In the genomic region with DNA sequence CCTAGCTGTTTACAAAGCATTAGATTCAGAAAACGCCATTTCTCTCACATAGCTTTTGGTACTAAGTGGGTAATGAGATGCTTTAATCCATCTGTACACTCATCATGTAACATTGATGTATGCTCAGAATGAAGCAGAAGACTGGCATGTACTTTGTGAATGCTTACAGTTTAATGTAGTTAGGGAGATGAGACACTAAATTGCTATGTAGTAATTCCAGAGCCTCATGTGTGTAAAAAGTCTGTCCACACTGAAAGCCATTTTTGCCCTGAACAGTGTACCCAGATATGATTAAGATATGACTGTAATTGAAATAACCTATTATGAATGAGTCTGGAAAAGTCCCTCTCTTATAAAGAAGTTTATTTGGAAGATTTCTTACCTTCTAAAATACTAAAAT, we compare ENCODE assay signal across 16 cellular contexts.
DNase-seq lines count a peak whose midpoint lies in the region; ATAC-seq and TF ChIP-seq lines count a peak whose summit lies in the region.
"Had no signal": no experiment of that assay in that cellular context is flagged by ENCODE, and none has a peak within 500 bp of the region (broad histone marks: within the 10 kb centered on the region; RNA-seq: fewer than 3 reads in every experiment).

No MANE protein-coding gene starts in this region.

- POLR2A ChIA-PET in MCF 10A (lab: Yijun Ruan, JAX), result interaction anchor here (0.6 to 1.5 kb wide), 4 partner anchors 24 to 80 kb away, joined by 3 to 6 read pairs (median 3); no protein-coding TSS in a partner anchor

- H4K20me1 ChIP-seq in mammary epithelial cell (ENCODE audit: insufficient read depth, low read length), result no peaks in the 10 kb centered on the region

- no peaks in the 10 kb centered on the region for H3K9me3 ChIP-seq in mammary epithelial cell (replicated peaks; ENCODE audit: insufficient read depth, low read length)

- H2AFZ ChIP-seq in mammary epithelial cell (ENCODE audit: low read depth, low read length), result no peak overlapping the region

- no peaks in the 10 kb centered on the region for H3K27me3 Mint-ChIP-seq in MCF 10A (ENCODE audit: insufficient read depth, unreplicated experiment)

- peaks cover 19% of the 10 kb centered on the region for H3K36me3 Mint-ChIP-seq in MCF 10A (ENCODE audit: insufficient read depth, unreplicated experiment)

- no peak for ATAC-seq in Right ventricle myocardium inferior
- ATAC-seq: CD8-positive, alpha-beta T cell; HCT116 had no signal

- no peak for TF ChIP-seq CTCF in mammary epithelial cell (conservative IDR thresholded peaks at IDR 0.05 in 1 of 2, IDR thresholded peaks at IDR 0.05 in 1 of 2; ENCODE audit: extremely low read depth in 1 of 2, insufficient read depth in 1 of 2, low read depth in 1 of 2, low read length in 2 of 2)
- no peak for TF ChIP-seq CTCF in MCF 10A (IDR thresholded peaks at IDR 0.05; ENCODE audit: unreplicated experiment)

- in situ Hi-C loops in mammary epithelial cell (cut with MboI; ENCODE audit: low sequenced_read_pairs in 2 of 2), result no loop called here

- H3K27me3 ChIP-seq in mammary epithelial cell (ENCODE audit: insufficient read depth, low read length), result no peaks in the 10 kb centered on the region

- H3K36me3 ChIP-seq in mammary epithelial cell (ENCODE audit: insufficient read depth, low read length), result no peaks in the 10 kb centered on the region

- DNase-seq in mammary epithelial cell, result peak; percentile 19
- no peak for DNase-seq in MCF 10A (ENCODE audit: unreplicated experiment)
- DNase-seq in epithelial cell of prostate (ENCODE audit: low read depth, low spot score), result peak; percentile 40
- DNase-seq in kidney tubule cell (ENCODE audit: low spot score), result peak; percentile 32
- DNase-seq in Right ventricle myocardium inferior (ENCODE audit: missing footprints), result no peak
- DNase-seq in NCI-H1694 (lab: John Stamatoyannopoulos, UW), result no peak
- DNase-seq in HUDEP-2 (lab: John Stamatoyannopoulos, UW; ENCODE audit: unreplicated experiment in 76 of 76), result no peak
- DNase-seq: CD8-positive, alpha-beta T cell; COR-L47; DMS153; DMS79 treated with DMSO at 0.1 percent for 48 hours; EL had no signal

- WGBS in mammary epithelial cell (ENCODE audit: low coverage, missing lambda C conversion rate), result 100% methylated on average over 1 of the region's 1 CpG

- CTCF ChIA-PET in mammary epithelial cell (lab: Charles Lee; ENCODE audit: low non-redundant PET) (no interaction called here), MCF 10A (lab: Yijun Ruan, JAX) (interaction anchor here (0.6 to 1.2 kb wide), 5 partner anchors 9 to 184 kb away, joined by 3 to 4 read pairs (median 3); no protein-coding TSS in a partner anchor)

- BruUV-seq in mammary epithelial cell (replicated peaks; lab: Mats Ljungman, UMichigan) (no TSS peak), MCF 10A (replicated peaks; lab: Mats Ljungman, UMichigan) (no TSS peak)

- no peak overlapping the region for H3K27ac Mint-ChIP-seq in MCF 10A (ENCODE audit: low read depth, unreplicated experiment)
- H3K27ac Mint-ChIP-seq: CD8-positive, alpha-beta T cell had no signal

- H3K27ac ChIP-seq in mammary epithelial cell (ENCODE audit: insufficient read depth, low read depth, low read length), result peak overlapping the region; percentile 50
- peak overlapping the region; percentile 85 for H3K27ac ChIP-seq in epithelial cell of prostate
- H3K27ac ChIP-seq: 22Rv1, HL-60 had no signal

- no peak overlapping the region for H3K4me2 ChIP-seq in mammary epithelial cell (ENCODE audit: insufficient read depth, low read depth, low read length)

- intact Hi-C loops in mammary epithelial cell (cut with micrococcal nuclease), result loop anchor here (1.0 to 5.0 kb wide), 2 partner anchors 29 to 66 kb away; a partner anchor contains a TSS
- intact Hi-C loops in MCF 10A (cut with micrococcal nuclease), result no loop called here
- intact Hi-C loops in Right ventricle myocardium inferior (cut with DNase I), result no loop called here

- no peaks in the 10 kb centered on the region for H3K79me2 ChIP-seq in mammary epithelial cell (ENCODE audit: insufficient read depth, low read length)

- no peaks in the 10 kb centered on the region for H3K9me3 Mint-ChIP-seq in MCF 10A (ENCODE audit: unreplicated experiment)
- H3K9me3 Mint-ChIP-seq: CD8-positive, alpha-beta T cell had no signal

- H3K4me3 Mint-ChIP-seq in MCF 10A (ENCODE audit: unreplicated experiment), result no peak overlapping the region
- H3K4me3 Mint-ChIP-seq: CD14-positive monocyte; CD8-positive, alpha-beta T cell had no signal

- H3K9ac ChIP-seq in mammary epithelial cell (ENCODE audit: insufficient read depth, low read length), result no peak overlapping the region

- H3K4me3 ChIP-seq in mammary epithelial cell (replicated peaks in 1 of 3; ENCODE audit: insufficient read depth in 1 of 3, low read depth in 2 of 3, low read length in 3 of 3), result no peak overlapping the region

- dilution Hi-C loops in mammary epithelial cell (cut with HindIII; ENCODE audit: low sequenced_read_pairs), result no loop called here

- no peaks in the 10 kb centered on the region for H3K4me1 Mint-ChIP-seq in MCF 10A (ENCODE audit: insufficient read depth, unreplicated experiment)
- H3K4me1 Mint-ChIP-seq: CD14-positive monocyte had no signal

- peaks cover 9% of the 10 kb centered on the region for H3K4me1 ChIP-seq in mammary epithelial cell (ENCODE audit: insufficient read depth, low read length)

Comparison
In these comparisons a context has a peak if more than half of its experiments do, and no peak if none do; other contexts are left out.
1. DNase-seq: peak in mammary epithelial cell (single experiment), epithelial cell of prostate (single experiment) and kidney tubule cell (single experiment); none in MCF 10A (single experiment), Right ventricle myocardium inferior (single experiment), NCI-H1694 (single experiment) and HUDEP-2 (0 of 76).